13 cellular contexts compared by ENCODE assay signal in the genomic region with DNA sequence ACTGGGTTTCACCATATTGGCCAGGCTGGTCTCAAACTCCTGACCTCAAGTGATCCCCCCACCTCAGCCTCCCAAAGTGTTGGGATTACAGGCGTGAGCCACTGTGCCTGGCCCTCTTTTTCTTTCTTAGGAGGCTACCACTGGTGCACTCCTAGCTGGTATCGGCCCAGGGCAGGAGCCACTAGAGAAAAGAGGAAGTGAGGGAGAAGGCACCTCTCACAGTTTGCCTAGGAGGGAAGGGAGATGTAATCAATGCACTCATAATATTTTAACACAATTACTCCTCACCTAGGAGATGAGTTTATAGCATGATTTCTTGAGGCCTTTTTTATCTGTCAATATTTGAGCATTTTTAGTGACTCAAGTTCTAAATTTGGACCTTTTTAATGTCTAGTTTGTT.
DNase-seq lines count a peak whose midpoint lies in the region; ATAC-seq and TF ChIP-seq lines count a peak whose summit lies in the region.
"Had no signal": no experiment of that assay in that cellular context is flagged by ENCODE, and none has a peak within 500 bp of the region (broad histone marks: within the 10 kb centered on the region; RNA-seq: fewer than 3 reads in every experiment).

No MANE protein-coding gene starts in this region.

- 93 to 98% (median 96%) methylated on average over 2 of the region's 2 CpGs for WGBS in ovary, 3 donors
- 76% methylated on average over 2 of the region's 2 CpGs for WGBS in esophagus muscularis mucosa

- H3K4me3 ChIP-seq in ovary (no peak overlapping the region), esophagus muscularis mucosa (no peak overlapping the region)
- H3K4me3 ChIP-seq: A549, upper lobe of right lung had no signal

- TF ChIP-seq EP300 in ovary (IDR thresholded peaks at IDR 0.05) (no peak), esophagus muscularis mucosa (IDR thresholded peaks at IDR 0.05) (no peak)

- H3K9me3 ChIP-seq in ovary (no peaks in the 10 kb centered on the region), esophagus muscularis mucosa (peaks cover 0 to under 1% (median 0%) of the 10 kb centered on the region in 4 donors)
- H3K9me3 ChIP-seq: A549, upper lobe of right lung had no signal

- H3K36me3 ChIP-seq in ovary (no peaks in the 10 kb centered on the region), esophagus muscularis mucosa (no peaks in the 10 kb centered on the region)
- H3K36me3 ChIP-seq: upper lobe of right lung had no signal

- H3K4me1 ChIP-seq in ovary (ENCODE audit: insufficient read depth) (peaks cover 6% of the 10 kb centered on the region), esophagus muscularis mucosa (no peaks in the 10 kb centered on the region)
- H3K4me1 ChIP-seq: A549, upper lobe of right lung had no signal

- CTCF ChIA-PET in GM10248 (lab: Yijun Ruan, JAX), result interaction anchor here (1.3 kb wide), 1 partner anchor 34 kb away, joined by 4 read pairs; no protein-coding TSS in a partner anchor

- ATAC-seq in GM21390 (IDR thresholded peaks at IDR 0.05; ENCODE audit: unreplicated experiment) (peak; percentile 79), HG03175 (IDR thresholded peaks at IDR 0.05; ENCODE audit: unreplicated experiment) (peak; percentile 67)
- ATAC-seq: A549, upper lobe of right lung had no signal

- no peak for TF ChIP-seq POLR2A in ovary (IDR thresholded peaks at IDR 0.05)
- no peak for TF ChIP-seq POLR2A in esophagus muscularis mucosa (IDR thresholded peaks at IDR 0.05; ENCODE audit: low read depth)

- TF ChIP-seq CTCF in GM10248 (IDR thresholded peaks at IDR 0.05; ENCODE audit: control extremely low read depth, extremely low read depth, low read depth, missing control alignments) (no peak), ovary (IDR thresholded peaks at IDR 0.05) (no peak), esophagus muscularis mucosa (IDR thresholded peaks at IDR 0.05) (no peak)

- H3K27me3 ChIP-seq in ovary, result no peaks in the 10 kb centered on the region
- H3K27me3 ChIP-seq in esophagus muscularis mucosa, result no peaks in the 10 kb centered on the region
- H3K27me3 ChIP-seq: upper lobe of right lung had no signal

- intact Hi-C loops in ovary (cut with DNase I) (no loop called here), esophagus muscularis mucosa (cut with DNase I) (no loop called here)

- H3K27ac ChIP-seq in ovary (no peak overlapping the region), esophagus muscularis mucosa (replicated peaks in 1 of 4) (no peak overlapping the region)
- H3K27ac ChIP-seq: A549, upper lobe of right lung had no signal

- DNase-seq in GM10248 (ENCODE audit: extremely low spot score) (peak; percentile 29), OCI-M1 (lab: John Stamatoyannopoulos, UW) (peak; percentile 75), ovary (no peak), esophagus muscularis mucosa (ENCODE audit: extremely low spot score) (no peak), NCI-H1092 treated with DMSO at 0.1 percent for 48 hours (lab: John Stamatoyannopoulos, UW) (no peak)
- no peak for DNase-seq in activated T-cell treated with anti-CD3 and anti-CD28 coated beads, Interleukin-2, amount 50 U/mL, for 48 hours
- DNase-seq: glutamatergic neuron, kidney glomerular epithelial cell, T1000, upper lobe of right lung had no signal

- POLR2A ChIA-PET in GM10248 (lab: Yijun Ruan, JAX), result no interaction called here

Comparison
In these comparisons a context has a peak if more than half of its experiments do, and no peak if none do; other contexts are left out.
1. DNase-seq: peak in GM10248 (single experiment) and OCI-M1 (single experiment); none in ovary (0 of 5), activated T-cell treated with anti-CD3 and anti-CD28 coated beads, Interleukin-2, amount 50 U/mL, for 48 hours (0 of 2), esophagus muscularis mucosa (single experiment) and NCI-H1092 treated with DMSO at 0.1 percent for 48 hours (single experiment).